In the genomic region with DNA sequence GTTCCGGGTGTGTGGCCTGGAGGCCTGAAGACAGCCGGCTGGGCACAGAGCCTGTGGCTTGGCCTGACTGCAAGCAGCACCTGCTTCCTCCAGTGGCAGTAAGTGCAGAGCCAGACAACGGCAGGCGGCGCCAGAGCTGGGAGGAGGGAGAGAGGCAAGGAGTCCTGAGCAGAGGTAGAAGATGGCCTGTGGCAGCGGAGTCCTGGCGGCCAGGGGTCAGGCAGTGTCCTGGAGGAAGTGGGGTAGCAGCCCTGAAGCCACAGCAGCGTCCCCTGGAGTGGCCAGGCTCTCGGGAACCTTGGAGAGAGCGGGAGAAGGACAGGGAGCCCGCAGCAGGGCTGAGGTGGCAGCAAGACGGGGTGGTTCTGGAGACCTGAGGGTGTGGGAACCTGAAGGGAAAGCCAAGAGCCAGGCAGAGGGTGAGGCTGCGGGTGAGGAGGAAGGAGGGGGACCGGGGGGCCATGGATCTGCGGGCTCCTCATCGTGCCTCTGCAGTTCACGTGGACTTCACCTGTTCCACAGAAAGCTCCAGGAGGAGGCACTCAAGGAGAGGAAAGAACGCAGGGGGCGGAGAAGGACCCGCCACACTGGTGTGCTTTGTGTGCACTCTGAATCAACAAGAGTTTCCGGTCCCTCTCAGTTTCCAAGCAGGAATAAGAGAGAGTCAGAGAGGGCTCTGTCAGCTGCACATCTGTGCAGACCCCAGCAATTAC, we compare ENCODE assay signal across 9 cellular contexts.
DNase-seq lines count a peak whose midpoint lies in the region; ATAC-seq and TF ChIP-seq lines count a peak whose summit lies in the region.
"Had no signal": no experiment of that assay in that cellular context is flagged by ENCODE, and none has a peak within 500 bp of the region (broad histone marks: within the 10 kb centered on the region; RNA-seq: fewer than 3 reads in every experiment).

No MANE protein-coding gene starts in this region.

- no peak overlapping the region for H2AFZ ChIP-seq in SK-N-SH (ENCODE audit: low read depth)

- H3K36me3 ChIP-seq in SK-N-SH (replicated peaks in 1 of 2; ENCODE audit: control insufficient read depth in 1 of 2, insufficient read depth in 2 of 2, low read length in 1 of 2) (peaks cover 37 to 57% of the 10 kb centered on the region in 2 experiments), RWPE2 (ENCODE audit: low read depth) (peaks cover 53% of the 10 kb centered on the region), left lung (peaks cover 0 to 70% of the 10 kb centered on the region in 2 donors), transverse colon (peaks cover 0 to 46% (median 11%) of the 10 kb centered on the region in 4 donors)

- no peak for TF ChIP-seq RAD21 in SK-N-SH (IDR thresholded peaks at IDR 0.05; ENCODE audit: low read length)

- POLR2A ChIA-PET in SK-N-SH (lab: Yijun Ruan, JAX) (no interaction called here), GM10248 (lab: Yijun Ruan, JAX) (no interaction called here)

- intact Hi-C loops in left lung (cut with DNase I): no loop called here
- intact Hi-C loops in transverse colon (cut with DNase I; ENCODE audit: low total_unique reads): no loop called here

- H3K79me2 ChIP-seq in SK-N-SH (ENCODE audit: insufficient read depth): peaks cover 5% of the 10 kb centered on the region; the same call in 1 of the 2 replicates

- TF ChIP-seq CTCF in SK-N-SH (IDR thresholded peaks at IDR 0.05) (no peak), RWPE2 (IDR thresholded peaks at IDR 0.05; ENCODE audit: poor library complexity, severe bottlenecking) (peak; percentile 40), left lung (IDR thresholded peaks at IDR 0.05) (no peak), transverse colon (IDR thresholded peaks at IDR 0.05) (peak in 3 of 5 experiments; percentile 6 to 36 (median 10)), GM10248 (IDR thresholded peaks at IDR 0.05; ENCODE audit: control extremely low read depth, extremely low read depth, low read depth, missing control alignments) (no peak)

- H3F3A ChIP-seq in SK-N-SH (replicated peaks; ENCODE audit: insufficient read depth): no peaks in the 10 kb centered on the region

- in situ Hi-C loops in transverse colon (cut with MboI; ENCODE audit: low pct_ligation_motif_present in 1 of 4, low pct_unique_long_range_greater_than_20kb in 1 of 4, low sequenced_read_pairs in 3 of 4): no loop called here

- H3K9me3 ChIP-seq in SK-N-SH (no peaks in the 10 kb centered on the region), RWPE2 (ENCODE audit: severe bottlenecking) (no peaks in the 10 kb centered on the region), left lung (no peaks in the 10 kb centered on the region), transverse colon (no peaks in the 10 kb centered on the region)
- H3K9me3 ChIP-seq: ascending aorta had no signal

- peaks cover 0 to 1% of the 10 kb centered on the region in 2 experiments; a peak in 3 of 4 replicates for H3K4me1 ChIP-seq in SK-N-SH (ENCODE audit: control insufficient read depth in 1 of 2, insufficient read depth in 2 of 2, low read depth in 1 of 2, low read length in 1 of 2)
- peaks cover 17% of the 10 kb centered on the region for H3K4me1 ChIP-seq in RWPE2 (ENCODE audit: insufficient read depth, poor library complexity, severe bottlenecking)
- peaks cover 6% of the 10 kb centered on the region in 2 donors for H3K4me1 ChIP-seq in left lung
- H3K4me1 ChIP-seq in transverse colon: peaks cover 0 to 6% (median 1%) of the 10 kb centered on the region in 4 donors

- H3K4me3 ChIP-seq in SK-N-SH (ENCODE audit: low read depth in 2 of 2, low read length in 1 of 2) (no peak overlapping the region), RWPE2 (ENCODE audit: severe bottlenecking) (no peak overlapping the region), left lung (no peak overlapping the region), transverse colon (no peak overlapping the region)
- H3K4me3 ChIP-seq: ascending aorta had no signal

- H3K27me3 ChIP-seq in SK-N-SH (ENCODE audit: insufficient read depth) (no peaks in the 10 kb centered on the region), RWPE2 (ENCODE audit: insufficient read depth, poor library complexity, severe bottlenecking) (no peaks in the 10 kb centered on the region), left lung (no peaks in the 10 kb centered on the region), transverse colon (no peaks in the 10 kb centered on the region)
- H3K27me3 ChIP-seq: ascending aorta had no signal

- no peaks in the 10 kb centered on the region for H4K20me1 ChIP-seq in SK-N-SH (ENCODE audit: insufficient read depth)

- TF ChIP-seq EP300 in SK-N-SH (IDR thresholded peaks at IDR 0.05; ENCODE audit: borderline replicate concordance in 1 of 2, low read depth in 1 of 2, low read length in 1 of 2) (no peak), transverse colon (IDR thresholded peaks at IDR 0.05; ENCODE audit: low read depth) (no peak)

- no peak overlapping the region for H3K9ac ChIP-seq in SK-N-SH

- no peak for DNase-seq in SK-N-SH
- no peak for DNase-seq in RWPE2 (ENCODE audit: low spot score)
- DNase-seq in left lung: peak; percentile 85 to 93
- DNase-seq in transverse colon: peak; percentile 52
- no peak for DNase-seq in GM10248 (ENCODE audit: extremely low spot score)

- CTCF ChIA-PET in SK-N-SH (lab: Yijun Ruan, JAX) (interaction anchor here (1.1 kb wide), 1 partner anchor 231 kb away, joined by 3 read pairs; no protein-coding TSS in a partner anchor), GM10248 (lab: Yijun Ruan, JAX) (interaction anchor here (2.2 kb wide), 1 partner anchor 230 kb away, joined by 5 read pairs; no protein-coding TSS in a partner anchor)

- no peak for TF ChIP-seq POLR2A in transverse colon (IDR thresholded peaks at IDR 0.05)

- WGBS in SK-N-SH (ENCODE audit: low lambda C conversion rate): 92% methylated on average over 19 of the region's 21 CpGs
- WGBS in transverse colon (ENCODE audit: low coverage in 1 of 2), 2 donors: 80 to 90% methylated on average over 2 to 21 of the region's 21 CpGs

- no peak overlapping the region for H3K4me2 ChIP-seq in SK-N-SH

- ATAC-seq in SK-N-SH treated with all-trans-retinoic acid at 6 μM for 48 hours: peak; percentile 15; the same call in 2 of the 3 replicates
- ATAC-seq in RWPE2 (ENCODE audit: low read depth): peak; percentile 40
- ATAC-seq in left lung: peak; percentile 77
- no peak for ATAC-seq in GM21360 (IDR thresholded peaks at IDR 0.05; ENCODE audit: unreplicated experiment)
- no peak for ATAC-seq in HG03025 (IDR thresholded peaks at IDR 0.05; ENCODE audit: low FRiP score, unreplicated experiment)

- H3K27ac ChIP-seq in SK-N-SH (ENCODE audit: low read depth in 2 of 2, low read length in 1 of 2): no peak overlapping the region
- H3K27ac ChIP-seq in RWPE2 (ENCODE audit: poor library complexity, severe bottlenecking): peak overlapping the region; percentile 100
- peak overlapping the region; percentile 64 to 85 for H3K27ac ChIP-seq in left lung
- H3K27ac ChIP-seq in transverse colon: peak overlapping the region in 2 of 4 donors; percentile 22 to 65

- no peaks in the 10 kb centered on the region for H3K9me2 ChIP-seq in SK-N-SH

TF ChIP-seq in SK-N-SH treated with all-trans-retinoic acid at 6 μM for 48 hours, 23 proteins besides CTCF, POLR2A, EP300 and RAD21 (continues in another document):
- TF ChIP-seq ESRRG (CRISPR knock-in tag; IDR thresholded peaks at IDR 0.05) (no peak), ARNTL (CRISPR knock-in tag; IDR thresholded peaks at IDR 0.05; ENCODE audit: borderline replicate concordance, low read depth) (no peak), ZFP3 (CRISPR knock-in tag; IDR thresholded peaks at IDR 0.05) (no peak)

TF ChIP-seq in SK-N-SH, 30 proteins besides CTCF, POLR2A, EP300 and RAD21:
- TF ChIP-seq, protein P1, sequence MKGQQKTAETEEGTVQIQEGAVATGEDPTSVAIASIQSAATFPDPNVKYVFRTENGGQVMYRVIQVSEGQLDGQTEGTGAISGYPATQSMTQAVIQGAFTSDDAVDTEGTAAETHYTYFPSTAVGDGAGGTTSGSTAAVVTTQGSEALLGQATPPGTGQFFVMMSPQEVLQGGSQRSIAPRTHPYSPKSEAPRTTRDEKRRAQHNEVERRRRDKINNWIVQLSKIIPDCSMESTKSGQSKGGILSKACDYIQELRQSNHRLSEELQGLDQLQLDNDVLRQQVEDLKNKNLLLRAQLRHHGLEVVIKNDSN (IDR thresholded peaks at IDR 0.05; ENCODE audit: borderline replicate concordance, low read depth): no peak
- TF ChIP-seq, protein P2, sequence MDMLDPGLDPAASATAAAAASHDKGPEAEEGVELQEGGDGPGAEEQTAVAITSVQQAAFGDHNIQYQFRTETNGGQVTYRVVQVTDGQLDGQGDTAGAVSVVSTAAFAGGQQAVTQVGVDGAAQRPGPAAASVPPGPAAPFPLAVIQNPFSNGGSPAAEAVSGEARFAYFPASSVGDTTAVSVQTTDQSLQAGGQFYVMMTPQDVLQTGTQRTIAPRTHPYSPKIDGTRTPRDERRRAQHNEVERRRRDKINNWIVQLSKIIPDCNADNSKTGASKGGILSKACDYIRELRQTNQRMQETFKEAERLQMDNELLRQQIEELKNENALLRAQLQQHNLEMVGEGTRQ (IDR thresholded peaks at IDR 0.05; ENCODE audit: borderline replicate concordance, low read depth, low read length): no peak
- TF ChIP-seq TAF1 (IDR thresholded peaks at IDR 0.05; ENCODE audit: borderline replicate concordance, low read depth, low read length) (no peak), FOSL2 (IDR thresholded peaks at IDR 0.05; ENCODE audit: borderline replicate concordance, low read depth) (no peak), GATA2 (CRISPR knock-in tag; IDR thresholded peaks at IDR 0.05) (no peak), RCOR1 (IDR thresholded peaks at IDR 0.05; ENCODE audit: low read length) (no peak), FOXJ3 (CRISPR knock-in tag; IDR thresholded peaks at IDR 0.05) (no peak)
TF ChIP-seq in SK-N-SH: peak in this region for 0.

Comparison
In these comparisons a context has a peak if more than half of its experiments do, and no peak if none do; other contexts are left out.
1. ATAC-seq: peak in SK-N-SH treated with all-trans-retinoic acid at 6 μM for 48 hours (single experiment), RWPE2 (single experiment) and left lung (single experiment); none in GM21360 (single experiment) and HG03025 (single experiment).
2. DNase-seq: peak in left lung (2 of 2) and transverse colon (single experiment); none in SK-N-SH (single experiment), RWPE2 (single experiment) and GM10248 (single experiment).
3. H3K27ac ChIP-seq: peak in RWPE2 (single experiment) and left lung (2 of 2); none in SK-N-SH (0 of 2).
4. CTCF ChIP-seq: peak in RWPE2 (single experiment) and transverse colon (3 of 5); none in SK-N-SH (single experiment), left lung (0 of 2) and GM10248 (single experiment).